In genomic region chr17:80031691-80032480, GRCh38 we compare ENCODE assay signal across 24 cellular contexts. TPM values are rescaled to one million over a fixed set of nuclear protein-coding genes. Genes with fewer than 3 reads are reported as not detected.
DNase-seq lines count a peak whose midpoint lies in the region; ATAC-seq and TF ChIP-seq lines count a peak whose summit lies in the region.
"Had no signal": no experiment of that assay in that cellular context is flagged by ENCODE, and none has a peak within 500 bp of the region (broad histone marks: within the 10 kb centered on the region; RNA-seq: fewer than 3 reads in every experiment).

No MANE protein-coding gene starts in this region.

- H4K8ac ChIP-seq in mesenchymal stem cell (ENCODE audit: low read length) = no peak overlapping the region

- WGBS in mesenchymal stem cell = 97% methylated on average over 14 of the region's 14 CpGs

- CTCF ChIA-PET in WTC11 (lab: Charles Lee) = interaction anchor here (2.1 to 2.7 kb wide), 2 partner anchors 23 kb away, joined by 7 to 13 read pairs; no protein-coding TSS in a partner anchor

- H3K36me3 ChIP-seq in mesenchymal stem cell (ENCODE audit: control insufficient read depth in 1 of 2, insufficient read depth in 2 of 2, low read depth in 1 of 2, low read length in 2 of 2) (peaks cover 3 to 15% of the 10 kb centered on the region in 2 experiments), subcutaneous abdominal adipose tissue (ENCODE audit: control insufficient read depth in 5 of 5, insufficient read depth in 5 of 5, low read length in 5 of 5) (no peaks in the 10 kb centered on the region)
- H3K36me3 ChIP-seq: cardiac muscle cell, heart right ventricle, thyroid gland had no signal

- H3K79me1 ChIP-seq in mesenchymal stem cell (replicated peaks; ENCODE audit: low read length, poor library complexity, severe bottlenecking) = peaks cover 43% of the 10 kb centered on the region

- peaks cover 35% of the 10 kb centered on the region for H3K4me1 Mint-ChIP-seq in WTC11

- peaks cover 13% of the 10 kb centered on the region for H3K4me1 ChIP-seq in mesenchymal stem cell (ENCODE audit: control insufficient read depth, insufficient read depth, low read depth, low read length)
- peaks cover 12 to 94% (median 77%) of the 10 kb centered on the region in 5 donors for H3K4me1 ChIP-seq in subcutaneous abdominal adipose tissue (ENCODE audit: control insufficient read depth in 5 of 5, insufficient read depth in 5 of 5, low read length in 5 of 5)

- DNase-seq in NCI-H82 (lab: John Stamatoyannopoulos, UW) (peak; percentile 47), NCI-H82 treated with DMSO at 0.1 percent for 48 hours (lab: John Stamatoyannopoulos, UW; ENCODE audit: unreplicated experiment) (no peak), WTC11 (ENCODE audit: low spot score) (no peak), mesenchymal stem cell (no peak), NK-92 (lab: John Stamatoyannopoulos, UW; ENCODE audit: unreplicated experiment) (no peak), NCI-H146 treated with DMSO at 0.1 percent for 48 hours (lab: John Stamatoyannopoulos, UW; ENCODE audit: unreplicated experiment) (no peak), HUDEP-2 (lab: John Stamatoyannopoulos, UW; ENCODE audit: unreplicated experiment in 76 of 76) (no peak)
- DNase-seq: activated CD4-positive, alpha-beta T cell treated with anti-CD3 and anti-CD28 coated beads, Interleukin-2, amount 50 U/mL, for 4 hours; activated naive CD4-positive, alpha-beta T cell treated with Interleukin-2 at 50 U/mL for 16 hours; cortex of kidney; foreskin fibroblast; heart right ventricle; kidney glomerular epithelial cell; NCI-H2081; NK-92 treated with Interleukin-12 subunit alpha and Interleukin-12 subunit beta, amount 100 ng/mL, for 24 hours; psoas muscle; SHP77; T-helper 9 cell; thyroid gland had no signal

- peak overlapping the region; percentile 54; the same call in 1 of the 2 replicates for H3K27ac Mint-ChIP-seq in WTC11
- H3K27ac Mint-ChIP-seq: stimulated activated naive CD8-positive, alpha-beta T cell treated with anti-CD3 and anti-CD28 coated beads, Interleukin-15, Interleukin-2, amounts not matched to agents 100 ng/mL and 50 ng/mL, for 24 hours had no signal

- no peaks in the 10 kb centered on the region for H3K27me3 Mint-ChIP-seq in WTC11 (ENCODE audit: low read depth)

- no peak overlapping the region for H2BK15ac ChIP-seq in mesenchymal stem cell (ENCODE audit: low read depth, poor library complexity, severe bottlenecking)

- H3K27ac ChIP-seq in mesenchymal stem cell (ENCODE audit: low read length, poor library complexity, severe bottlenecking) = no peak overlapping the region
- peak overlapping the region; percentile 94 for H3K27ac ChIP-seq in subcutaneous abdominal adipose tissue (ENCODE audit: low read depth, low read length)
- H3K27ac ChIP-seq: cardiac muscle cell, heart right ventricle, psoas muscle had no signal

- no peak overlapping the region for H2BK12ac ChIP-seq in mesenchymal stem cell (ENCODE audit: low read length in 2 of 2)

- peak overlapping the region; percentile 33 for H3K9ac ChIP-seq in mesenchymal stem cell (ENCODE audit: low read length)
- H3K9ac ChIP-seq in subcutaneous abdominal adipose tissue (ENCODE audit: low read length in 5 of 5) = peak overlapping the region in 1 of 5 donors; percentile 1

- H3K36me3 Mint-ChIP-seq in WTC11 = 0 out of 2 replicates have a peak, but pooled peaks cover 2% of the 10 kb centered on the region

- H3K18ac ChIP-seq in mesenchymal stem cell (ENCODE audit: low read depth in 1 of 2, low read length in 2 of 2) = no peak overlapping the region

- H3K4me2 ChIP-seq in mesenchymal stem cell (ENCODE audit: low read length, poor library complexity, severe bottlenecking) = no peak overlapping the region

- no peak overlapping the region for H3K4ac ChIP-seq in mesenchymal stem cell (ENCODE audit: low read depth in 1 of 2, low read length in 2 of 2)

- no peak overlapping the region for H3K4me3 Mint-ChIP-seq in WTC11
- H3K4me3 Mint-ChIP-seq: stimulated activated naive CD8-positive, alpha-beta T cell treated with anti-CD3 and anti-CD28 coated beads, Interleukin-15, Interleukin-2, amounts not matched to agents 100 ng/mL and 50 ng/mL, for 24 hours had no signal

- POLR2A ChIA-PET in WTC11 (lab: Charles Lee) = no interaction called here

- H3K4me3 ChIP-seq in mesenchymal stem cell (ENCODE audit: insufficient read depth in 1 of 2, low read depth in 1 of 2, low read length in 2 of 2) = peak overlapping the region in 1 of 2 experiments; percentile 15
- H3K4me3 ChIP-seq in subcutaneous abdominal adipose tissue (ENCODE audit: low read depth in 1 of 5, low read length in 5 of 5) = peak overlapping the region in 1 of 5 donors; percentile 17
- H3K4me3 ChIP-seq: cardiac muscle cell, heart right ventricle, lung, psoas muscle, thyroid gland had no signal

- H2BK120ac ChIP-seq in mesenchymal stem cell (ENCODE audit: low read depth, low read length) = no peak overlapping the region

- H3K23ac ChIP-seq in mesenchymal stem cell (ENCODE audit: low read length in 2 of 2) = no peak overlapping the region

- no peaks in the 10 kb centered on the region for H3K9me3 Mint-ChIP-seq in WTC11
- H3K9me3 Mint-ChIP-seq: stimulated activated naive CD8-positive, alpha-beta T cell treated with anti-CD3 and anti-CD28 coated beads, Interleukin-15, Interleukin-2, amounts not matched to agents 100 ng/mL and 50 ng/mL, for 24 hours had no signal

- no peak for TF ChIP-seq CTCF in WTC11 (IDR thresholded peaks at IDR 0.05)

- no peak overlapping the region for H2AK5ac ChIP-seq in mesenchymal stem cell (ENCODE audit: low read length, severe bottlenecking)

- H3K9me3 ChIP-seq in mesenchymal stem cell (ENCODE audit: control insufficient read depth, low read length) (no peaks in the 10 kb centered on the region), subcutaneous abdominal adipose tissue (ENCODE audit: control insufficient read depth in 5 of 5, low read length in 5 of 5) (no peaks in the 10 kb centered on the region)
- H3K9me3 ChIP-seq: heart right ventricle, psoas muscle, thyroid gland had no signal

- H4K91ac ChIP-seq in mesenchymal stem cell (ENCODE audit: low read length) = no peak overlapping the region

- H3K27me3 ChIP-seq in mesenchymal stem cell (ENCODE audit: control insufficient read depth in 1 of 2, insufficient read depth in 1 of 2, low read length in 2 of 2) (no peaks in the 10 kb centered on the region), subcutaneous abdominal adipose tissue (ENCODE audit: control insufficient read depth in 5 of 5, insufficient read depth in 4 of 5, low read length in 5 of 5) (no peaks in the 10 kb centered on the region)
- H3K27me3 ChIP-seq: cardiac muscle cell, thyroid gland had no signal

- no peak overlapping the region for H2BK5ac ChIP-seq in mesenchymal stem cell (ENCODE audit: low read depth, low read length, poor library complexity, severe bottlenecking)

- no peak for ATAC-seq in WTC11
- ATAC-seq: esophagus mucosa, heart right ventricle, psoas muscle had no signal

- no peak overlapping the region for H2AFZ ChIP-seq in mesenchymal stem cell (ENCODE audit: low read depth, low read length)

- H3K14ac ChIP-seq in mesenchymal stem cell (ENCODE audit: low read length in 2 of 2) = no peak overlapping the region

TF ChIP-seq in WTC11, 78 proteins besides CTCF, POLR2A, EP300 and RAD21:
- TF ChIP-seq FOXJ3 (CRISPR knock-in tag; IDR thresholded peaks at IDR 0.05; ENCODE audit: borderline replicate concordance) (no peak), ELF4 (CRISPR knock-in tag; IDR thresholded peaks at IDR 0.05; ENCODE audit: low read depth) (no peak), JAZF1 (CRISPR knock-in tag; IDR thresholded peaks at IDR 0.05) (no peak), NFE2L1 (CRISPR knock-in tag; IDR thresholded peaks at IDR 0.05) (no peak), MXD4 (CRISPR knock-in tag; IDR thresholded peaks at IDR 0.05; ENCODE audit: borderline replicate concordance) (no peak), SMAD3 (CRISPR knock-in tag; IDR thresholded peaks at IDR 0.05; ENCODE audit: borderline replicate concordance) (no peak), JUN (CRISPR knock-in tag; IDR thresholded peaks at IDR 0.05) (no peak), ETV6 (CRISPR knock-in tag; IDR thresholded peaks at IDR 0.05) (no peak), ZNF232 (CRISPR knock-in tag; IDR thresholded peaks at IDR 0.05) (no peak), ZNF396 (CRISPR knock-in tag; IDR thresholded peaks at IDR 0.05; ENCODE audit: borderline replicate concordance) (no peak)
- TF ChIP-seq, protein P1, sequence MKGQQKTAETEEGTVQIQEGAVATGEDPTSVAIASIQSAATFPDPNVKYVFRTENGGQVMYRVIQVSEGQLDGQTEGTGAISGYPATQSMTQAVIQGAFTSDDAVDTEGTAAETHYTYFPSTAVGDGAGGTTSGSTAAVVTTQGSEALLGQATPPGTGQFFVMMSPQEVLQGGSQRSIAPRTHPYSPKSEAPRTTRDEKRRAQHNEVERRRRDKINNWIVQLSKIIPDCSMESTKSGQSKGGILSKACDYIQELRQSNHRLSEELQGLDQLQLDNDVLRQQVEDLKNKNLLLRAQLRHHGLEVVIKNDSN (CRISPR knock-in tag; IDR thresholded peaks at IDR 0.05) = no peak
TF ChIP-seq in WTC11: peak in this region for 0.

RNA-seq across cellular contexts. Expression of gene TBC1D16, which starts 3.8 kb away (rescaled TPM):
- total RNA-seq in WTC11 (2021) = 89.8 to 96.1 TPM (median 90.4 TPM) in 3 replicates
- 20.2 TPM for polyA plus RNA-seq in mesenchymal stem cell (2013, experiment 1 of 2)
- polyA plus RNA-seq in mesenchymal stem cell (2013, experiment 2 of 2) = 20.1 TPM

RNA-seq across cellular contexts. Expression of gene CCDC40, which starts 4.6 kb away (rescaled TPM):
- 15.1 to 16.3 TPM (median 15.2 TPM) in 3 replicates for total RNA-seq in WTC11 (2021)
- 2.7 TPM for polyA plus RNA-seq in mesenchymal stem cell (2013, experiment 1 of 2)
- 2.8 TPM for polyA plus RNA-seq in mesenchymal stem cell (2013, experiment 2 of 2)
